Comparison of ENCODE assay signal across 9 cellular contexts in the genomic region with DNA sequence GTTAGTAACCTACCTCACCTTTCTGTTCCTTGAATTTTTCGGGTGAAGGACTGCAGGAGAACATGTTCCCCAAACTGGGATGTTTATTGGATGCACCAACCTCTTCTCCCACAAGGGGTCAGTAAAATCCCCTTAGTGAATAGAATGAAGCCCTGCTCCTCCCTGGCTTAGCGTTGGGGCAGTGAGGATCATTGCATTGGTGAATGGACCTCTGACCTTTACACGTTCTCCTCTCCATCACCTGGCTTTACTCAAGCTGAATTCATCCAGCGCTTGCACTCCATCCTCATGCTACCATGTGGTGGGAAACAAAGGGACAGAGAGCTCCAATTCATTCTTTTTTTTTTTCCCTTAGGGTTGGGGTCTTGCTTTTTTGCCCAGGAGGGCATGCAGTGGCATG.
DNase-seq lines count a peak whose midpoint lies in the region; ATAC-seq and TF ChIP-seq lines count a peak whose summit lies in the region.
"Had no signal": no experiment of that assay in that cellular context is flagged by ENCODE, and none has a peak within 500 bp of the region (broad histone marks: within the 10 kb centered on the region; RNA-seq: fewer than 3 reads in every experiment).

No MANE protein-coding gene starts in this region.

- TF ChIP-seq EP300 in esophagus muscularis mucosa (IDR thresholded peaks at IDR 0.05) = no peak

- no peaks in the 10 kb centered on the region for H3K36me3 ChIP-seq in Caco-2 (ENCODE audit: control insufficient read depth, insufficient read depth, low read length)
- no peaks in the 10 kb centered on the region for H3K36me3 ChIP-seq in esophagus muscularis mucosa

- H3K4me3 Mint-ChIP-seq in Caco-2 (ENCODE audit: unreplicated experiment) (no peak overlapping the region), nephron (no peak overlapping the region)
- H3K4me3 Mint-ChIP-seq: activated naive CD4-positive, alpha-beta T cell treated with anti-CD3 and anti-CD28 coated beads, Interleukin-2, amount 50 U/mL, for 24 hours had no signal

- intact Hi-C loops in Caco-2 (cut with micrococcal nuclease; ENCODE audit: unreplicated experiment) = loop anchor here (1.0 kb wide), 1 partner anchor 15 kb away; no protein-coding TSS in a partner anchor
- intact Hi-C loops in esophagus muscularis mucosa (cut with DNase I) = loop anchor here (5.0 kb wide), 1 partner anchor 664 kb away; no protein-coding TSS in a partner anchor

- no peaks in the 10 kb centered on the region for H3K27me3 ChIP-seq in Caco-2 (replicated peaks; ENCODE audit: control insufficient read depth, insufficient read depth, low read length)
- peaks cover 0 to 7% (median 0%) of the 10 kb centered on the region in 4 donors for H3K27me3 ChIP-seq in esophagus muscularis mucosa

- H3K27me3 Mint-ChIP-seq in Caco-2 (ENCODE audit: insufficient read depth, unreplicated experiment) (no peaks in the 10 kb centered on the region), nephron (ENCODE audit: low read depth) (peaks cover 5% of the 10 kb centered on the region)

- CTCF ChIA-PET in Caco-2 (lab: Charles Lee) = no interaction called here

- peak; percentile 64 for ATAC-seq in GM18505 (IDR thresholded peaks at IDR 0.05; ENCODE audit: unreplicated experiment)
- ATAC-seq in HG03280 (IDR thresholded peaks at IDR 0.05; ENCODE audit: unreplicated experiment) = peak; percentile 66
- no peak for ATAC-seq in GM21717 (IDR thresholded peaks at IDR 0.05; ENCODE audit: unreplicated experiment)

- TF ChIP-seq CTCF in Caco-2 (IDR thresholded peaks at IDR 0.05; ENCODE audit: insufficient read depth in 1 of 2, low read depth in 1 of 2, low read length in 1 of 2, severe bottlenecking in 1 of 2, unreplicated experiment in 1 of 2) (peak; percentile 66 to 82), esophagus muscularis mucosa (IDR thresholded peaks at IDR 0.05) (peak; percentile 27 to 73 (median 57)), nephron (IDR thresholded peaks at IDR 0.05; ENCODE audit: unreplicated experiment in 3 of 3) (peak; percentile 72 to 78 (median 76))

- no peak overlapping the region for H3K27ac ChIP-seq in esophagus muscularis mucosa (replicated peaks in 1 of 4)

- peak; percentile 67 to 80 for DNase-seq in Caco-2
- peak; percentile 69 for DNase-seq in RPMI8226
- no peak for DNase-seq in esophagus muscularis mucosa (ENCODE audit: extremely low spot score)
- no peak for DNase-seq in occipital lobe (lab: John Stamatoyannopoulos, UW)

- POLR2A ChIA-PET in Caco-2 (lab: Charles Lee) = no interaction called here

- H3K36me3 Mint-ChIP-seq in Caco-2 (ENCODE audit: insufficient read depth, unreplicated experiment) = no peaks in the 10 kb centered on the region
- H3K36me3 Mint-ChIP-seq in nephron (ENCODE audit: low read depth) = no peaks in the 10 kb centered on the region
- H3K36me3 Mint-ChIP-seq: activated naive CD4-positive, alpha-beta T cell treated with anti-CD3 and anti-CD28 coated beads, Interleukin-2, amount 50 U/mL, for 24 hours had no signal

- H3K9me3 ChIP-seq in Caco-2 (no peaks in the 10 kb centered on the region), esophagus muscularis mucosa (no peaks in the 10 kb centered on the region)

- H3K4me1 Mint-ChIP-seq in Caco-2 (ENCODE audit: low read depth, unreplicated experiment) = peaks cover 11% of the 10 kb centered on the region
- peaks cover 14% of the 10 kb centered on the region for H3K4me1 Mint-ChIP-seq in nephron
- H3K4me1 Mint-ChIP-seq: activated naive CD4-positive, alpha-beta T cell treated with anti-CD3 and anti-CD28 coated beads, Interleukin-2, amount 50 U/mL, for 24 hours had no signal

- TF ChIP-seq POLR2A in GM18505 (IDR thresholded peaks at IDR 0.05; ENCODE audit: borderline replicate concordance, extremely low read depth, insufficient read depth, insufficient read length) (no peak), esophagus muscularis mucosa (IDR thresholded peaks at IDR 0.05; ENCODE audit: low read depth) (no peak)

- no peaks in the 10 kb centered on the region for H3K9me3 Mint-ChIP-seq in Caco-2 (ENCODE audit: unreplicated experiment)
- H3K9me3 Mint-ChIP-seq in nephron = no peaks in the 10 kb centered on the region
- H3K9me3 Mint-ChIP-seq: activated naive CD4-positive, alpha-beta T cell treated with anti-CD3 and anti-CD28 coated beads, Interleukin-2, amount 50 U/mL, for 24 hours had no signal

- H3K4me1 ChIP-seq in Caco-2 (no peaks in the 10 kb centered on the region), esophagus muscularis mucosa (peaks cover 0 to 16% (median 11%) of the 10 kb centered on the region in 4 donors)

- WGBS in esophagus muscularis mucosa = 25% methylated on average over 4 of the region's 4 CpGs

- H3K4me3 ChIP-seq in Caco-2 (ENCODE audit: low read depth, low read length) (no peak overlapping the region), esophagus muscularis mucosa (no peak overlapping the region)

- H3K27ac Mint-ChIP-seq in Caco-2 (ENCODE audit: unreplicated experiment) = no peak overlapping the region
- peak overlapping the region in 1 of 3 experiments; percentile 20 for H3K27ac Mint-ChIP-seq in nephron
- H3K27ac Mint-ChIP-seq: activated naive CD4-positive, alpha-beta T cell treated with anti-CD3 and anti-CD28 coated beads, Interleukin-2, amount 50 U/mL, for 24 hours had no signal

- BruUV-seq in Caco-2 (replicated peaks; lab: Mats Ljungman, UMichigan) = no TSS peak

Comparison
In these comparisons a context has a peak if more than half of its experiments do, and no peak if none do; other contexts are left out.
1. DNase-seq: peak in Caco-2 (2 of 2) and RPMI8226 (single experiment); none in esophagus muscularis mucosa (single experiment) and occipital lobe (single experiment).
2. Peak in every context shown above with its lines, with median percentiles within 50 percentile points of each other: CTCF ChIP-seq.